ENCODE assay signal across 14 cellular contexts in genomic region chr9:80191108-80191507, GRCh38.
A peak's percentile ranks its signal among the peaks of the same experiment; 100 is the strongest.
DNase-seq lines count a peak whose midpoint lies in the region; ATAC-seq and TF ChIP-seq lines count a peak whose summit lies in the region.
"Had no signal": no experiment of that assay in that cellular context is flagged by ENCODE, and none has a peak within 500 bp of the region (broad histone marks: within the 10 kb centered on the region; RNA-seq: fewer than 3 reads in every experiment).

No MANE protein-coding gene starts in this region.

- no peak overlapping the region for H3K27ac ChIP-seq in smooth muscle cell (ENCODE audit: low read depth)
- no peak overlapping the region for H3K27ac ChIP-seq in naive thymus-derived CD4-positive, alpha-beta T cell (ENCODE audit: low read depth, low read length)
- H3K27ac ChIP-seq: GM23248, PC-9 had no signal

- TF ChIP-seq CTCF in fibroblast of the aortic adventitia (IDR thresholded peaks at IDR 0.05; ENCODE audit: insufficient read depth, low read length) (no peak), smooth muscle cell (IDR thresholded peaks at IDR 0.05; ENCODE audit: borderline replicate concordance, insufficient read depth, poor library complexity, severe bottlenecking) (no peak)

- peak overlapping the region; percentile 27 for H2AFZ ChIP-seq in smooth muscle cell (ENCODE audit: low read depth)
- H2AFZ ChIP-seq: GM23248, PC-9 had no signal

- no peak overlapping the region for H3K27ac Mint-ChIP-seq in naive thymus-derived CD4-positive, alpha-beta T cell
- H3K27ac Mint-ChIP-seq: CD8-positive, alpha-beta memory T cell; IgD-negative memory B cell had no signal

- H3K36me3 ChIP-seq in adipocyte (ENCODE audit: control insufficient read depth, insufficient read depth, low read length, severe bottlenecking) (no peaks in the 10 kb centered on the region), smooth muscle cell (ENCODE audit: low read depth) (no peaks in the 10 kb centered on the region)
- no peaks in the 10 kb centered on the region for H3K36me3 ChIP-seq in naive thymus-derived CD4-positive, alpha-beta T cell (ENCODE audit: control insufficient read depth in 2 of 3, insufficient read depth in 3 of 3, low read length in 3 of 3)

- H3K36me3 Mint-ChIP-seq in naive thymus-derived CD4-positive, alpha-beta T cell = peaks cover 0 to 4% (median 0%) of the 10 kb centered on the region in 5 donors
- H3K36me3 Mint-ChIP-seq: CD8-positive, alpha-beta memory T cell had no signal

- peaks cover 0 to 3% (median 0%) of the 10 kb centered on the region in 11 donors for H3K9me3 Mint-ChIP-seq in naive thymus-derived CD4-positive, alpha-beta T cell
- H3K9me3 Mint-ChIP-seq: CD8-positive, alpha-beta memory T cell had no signal

- peak; percentile 16 for DNase-seq in EL
- peak; percentile 31 for DNase-seq in adipocyte (ENCODE audit: low read depth)
- peak; percentile 19 for DNase-seq in fibroblast of the aortic adventitia (ENCODE audit: low read depth)
- DNase-seq in smooth muscle cell (lab: John Stamatoyannopoulos, UW; ENCODE audit: unreplicated experiment) = no peak
- no peak for DNase-seq in NCI-H2081 treated with DMSO at 0.1 percent for 48 hours (lab: John Stamatoyannopoulos, UW)
- DNase-seq in naive thymus-derived CD4-positive, alpha-beta T cell = no peak
- DNase-seq: CD8-positive, alpha-beta memory T cell; GM23248; NCI-H446; NCI-H748 treated with DMSO at 0.1 percent for 48 hours; PC-9; SK-N-SH had no signal

- H3K4me1 ChIP-seq in adipocyte (ENCODE audit: control insufficient read depth, insufficient read depth, low read length) (no peaks in the 10 kb centered on the region), smooth muscle cell (ENCODE audit: low read depth) (no peaks in the 10 kb centered on the region)
- H3K4me1 ChIP-seq in naive thymus-derived CD4-positive, alpha-beta T cell (ENCODE audit: control insufficient read depth in 2 of 2, insufficient read depth in 2 of 2, low read length in 2 of 2) = no peaks in the 10 kb centered on the region

- no peaks in the 10 kb centered on the region for H3K27me3 ChIP-seq in adipocyte (replicated peaks; ENCODE audit: control insufficient read depth, insufficient read depth, low read length)
- no peaks in the 10 kb centered on the region for H3K27me3 ChIP-seq in smooth muscle cell (ENCODE audit: low read depth)
- H3K27me3 ChIP-seq in naive thymus-derived CD4-positive, alpha-beta T cell (ENCODE audit: control insufficient read depth in 2 of 2, insufficient read depth in 2 of 2, low read length in 2 of 2) = no peaks in the 10 kb centered on the region

- CTCF ChIA-PET in naive thymus-derived CD4-positive, alpha-beta T cell (lab: Charles Lee) = no interaction called here

- H3K4me3 ChIP-seq in adipocyte (ENCODE audit: low read length) (no peak overlapping the region), fibroblast of the aortic adventitia (ENCODE audit: low read depth, low read length) (no peak overlapping the region), smooth muscle cell (no peak overlapping the region)
- H3K4me3 ChIP-seq in naive thymus-derived CD4-positive, alpha-beta T cell (ENCODE audit: low read length) = no peak overlapping the region
- H3K4me3 ChIP-seq: GM23248, PC-9 had no signal

- H3K9ac ChIP-seq in adipocyte (ENCODE audit: low read length) = no peak overlapping the region
- no peak overlapping the region for H3K9ac ChIP-seq in smooth muscle cell (ENCODE audit: low read depth)
- H3K9ac ChIP-seq: GM23248, SK-N-SH had no signal

- no peak for ATAC-seq in naive thymus-derived CD4-positive, alpha-beta T cell
- no peak for ATAC-seq in GM21737 (IDR thresholded peaks at IDR 0.05; ENCODE audit: unreplicated experiment)

- intact Hi-C loops in naive thymus-derived CD4-positive, alpha-beta T cell (cut with micrococcal nuclease) = no loop called here

- no peak overlapping the region for H3K4me2 ChIP-seq in smooth muscle cell
- H3K4me2 ChIP-seq: PC-9, SK-N-SH had no signal

- H3K4me1 Mint-ChIP-seq in naive thymus-derived CD4-positive, alpha-beta T cell = no peaks in the 10 kb centered on the region
- H3K4me1 Mint-ChIP-seq: CD8-positive, alpha-beta memory T cell had no signal

- H3F3A ChIP-seq in smooth muscle cell (ENCODE audit: low read depth) = no peaks in the 10 kb centered on the region

- no peaks in the 10 kb centered on the region for H3K9me3 ChIP-seq in adipocyte (ENCODE audit: control insufficient read depth, low read length)
- H3K9me3 ChIP-seq in smooth muscle cell (replicated peaks; ENCODE audit: low read depth) = no peaks in the 10 kb centered on the region
- H3K9me3 ChIP-seq in naive thymus-derived CD4-positive, alpha-beta T cell (ENCODE audit: control insufficient read depth in 2 of 3, low read length in 3 of 3) = no peaks in the 10 kb centered on the region
- H3K9me3 ChIP-seq: SK-N-SH had no signal

- POLR2A ChIA-PET in naive thymus-derived CD4-positive, alpha-beta T cell (lab: Charles Lee) = interaction anchor here (0.6 kb wide), 1 partner anchor 1706 kb away, joined by 3 read pairs; no protein-coding TSS in a partner anchor

- H3K4me3 Mint-ChIP-seq in naive thymus-derived CD4-positive, alpha-beta T cell = no peak overlapping the region
- H3K4me3 Mint-ChIP-seq: CD8-positive, alpha-beta memory T cell; IgD-negative memory B cell had no signal

- H3K27me3 Mint-ChIP-seq in naive thymus-derived CD4-positive, alpha-beta T cell = no peaks in the 10 kb centered on the region
- H3K27me3 Mint-ChIP-seq: IgD-negative memory B cell had no signal

- H4K20me1 ChIP-seq in smooth muscle cell (ENCODE audit: low read depth) = no peaks in the 10 kb centered on the region

- no peaks in the 10 kb centered on the region for H3K79me2 ChIP-seq in smooth muscle cell (ENCODE audit: low read depth)

Comparison
In these comparisons a context has a peak if more than half of its experiments do, and no peak if none do; other contexts are left out.
1. DNase-seq: peak in EL (single experiment), adipocyte (single experiment) and fibroblast of the aortic adventitia (single experiment); none in smooth muscle cell (single experiment), NCI-H2081 treated with DMSO at 0.1 percent for 48 hours (single experiment) and naive thymus-derived CD4-positive, alpha-beta T cell (0 of 9).